ENCODE assay signal across 8 cellular contexts in genomic region chrX:132022115-132022862, GRCh38. TPM values are rescaled to one million over a fixed set of nuclear protein-coding genes. Genes with fewer than 3 reads are reported as not detected.
DNase-seq lines count a peak whose midpoint lies in the region; ATAC-seq and TF ChIP-seq lines count a peak whose summit lies in the region.

No MANE protein-coding gene starts in this region.

- ATAC-seq in HG03139 (IDR thresholded peaks at IDR 0.05; ENCODE audit: unreplicated experiment) = peak; percentile 11

- TF ChIP-seq CTCF in VCaP (conservative IDR thresholded peaks at IDR 0.05) (peak; percentile 28), fibroblast of mammary gland (conservative IDR thresholded peaks at IDR 0.05; ENCODE audit: control insufficient read depth, insufficient read depth, low read depth, low read length) (peak; percentile 41), retinal pigment epithelial cell (conservative IDR thresholded peaks at IDR 0.05; ENCODE audit: low read depth, low read length) (peak; percentile 0)

- H3K27ac ChIP-seq in VCaP = peak overlapping the region; percentile 72

- H3K4me3 ChIP-seq in fibroblast of mammary gland (ENCODE audit: control insufficient read depth, low read depth, low read length) (peak overlapping the region; percentile 59), retinal pigment epithelial cell (ENCODE audit: low read length) (peak overlapping the region; percentile 65)

- DNase-seq in activated CD4-positive, alpha-beta T cell treated with anti-CD3 and anti-CD28 coated beads for 4 hours = peak; percentile 9 to 20
- DNase-seq in activated CD4-positive, alpha-beta T cell treated with anti-CD3 and anti-CD28 coated beads, Interleukin-2, amount 50 U/mL, for 48 hours = no peak
- DNase-seq in fibroblast of mammary gland (ENCODE audit: low read depth) (no peak), retinal pigment epithelial cell (ENCODE audit: low read depth) (no peak), NCI-H128 (lab: John Stamatoyannopoulos, UW; ENCODE audit: unreplicated experiment) (no peak), SK-N-DZ (ENCODE audit: low spot score) (no peak)

RNA-seq across cellular contexts. Expression of gene STK26, which starts 0.8 kb away (rescaled TPM):
- 0.30 and 0.71 TPM in 2 replicates for polyA plus RNA-seq in SK-N-DZ (2014; cell fraction: cytosol; rRNA removed)
- polyA plus RNA-seq in SK-N-DZ (2014; cell fraction: nucleus; rRNA removed) = 0.27 and 0.76 TPM in 2 replicates

Comparison
In these comparisons a context has a peak if more than half of its experiments do, and no peak if none do; other contexts are left out.
1. DNase-seq: peak in activated CD4-positive, alpha-beta T cell treated with anti-CD3 and anti-CD28 coated beads for 4 hours (2 of 2); none in activated CD4-positive, alpha-beta T cell treated with anti-CD3 and anti-CD28 coated beads, Interleukin-2, amount 50 U/mL, for 48 hours (0 of 2), fibroblast of mammary gland (single experiment), retinal pigment epithelial cell (single experiment), NCI-H128 (single experiment) and SK-N-DZ (single experiment).
2. Peak in every context shown above with its lines, with median percentiles within 50 percentile points of each other: CTCF ChIP-seq.